ENCODE assay signal across 20 cellular contexts in the genomic region with DNA sequence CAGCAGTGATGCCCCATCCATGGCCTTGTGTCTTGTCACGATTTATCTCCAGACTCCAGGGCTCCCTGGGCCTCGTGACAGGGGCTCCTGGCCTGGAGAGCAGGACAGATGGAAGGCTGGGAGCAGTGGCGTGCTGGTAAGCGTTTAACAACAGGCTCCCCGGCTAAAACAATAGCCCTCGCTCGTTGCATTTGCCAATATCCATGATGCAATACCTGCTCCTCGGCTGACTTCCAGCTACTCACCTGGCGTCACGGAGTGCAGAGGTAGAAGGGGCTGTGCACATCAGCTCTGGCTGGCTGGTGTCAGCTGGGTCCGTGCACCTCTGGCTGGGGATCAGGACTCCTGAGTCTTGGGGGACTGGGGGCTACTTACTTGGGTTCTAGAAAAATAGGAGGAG. TPM values are rescaled to one million over a fixed set of nuclear protein-coding genes. Genes with fewer than 3 reads are reported as not detected.
DNase-seq lines count a peak whose midpoint lies in the region; FAIRE-seq and TF ChIP-seq lines count a peak whose summit lies in the region.
"Had no signal": no experiment of that assay in that cellular context is flagged by ENCODE, and none has a peak within 500 bp of the region (broad histone marks: within the 10 kb centered on the region; RNA-seq: fewer than 3 reads in every experiment).

No MANE protein-coding gene starts in this region.

- H3K4me1 ChIP-seq in small intestine (ENCODE audit: control insufficient read depth in 2 of 2, insufficient read depth in 1 of 2, low read depth in 1 of 2, low read length in 1 of 2), result no peaks in the 10 kb centered on the region
- H3K4me1 ChIP-seq: testis had no signal

- H3K4me3 ChIP-seq in fibroblast of pulmonary artery (replicated peaks; ENCODE audit: low read depth, low read length), result no peak overlapping the region
- no peak overlapping the region for H3K4me3 ChIP-seq in small intestine (ENCODE audit: low read depth in 1 of 2, low read length in 2 of 2)
- H3K4me3 ChIP-seq: cardiac muscle cell, heart left ventricle, lower lobe of right lung, ovary, testis had no signal

- DNase-seq in DMS53 (lab: John Stamatoyannopoulos, UW) (peak; percentile 55), DMS53 treated with DMSO at 0.1 percent for 48 hours (lab: John Stamatoyannopoulos, UW; ENCODE audit: unreplicated experiment) (no peak), NCI-H345 (lab: John Stamatoyannopoulos, UW) (peak; percentile 63), fibroblast of pulmonary artery (ENCODE audit: low read depth) (peak; percentile 18), small intestine (peak; percentile 72), occipital lobe (lab: John Stamatoyannopoulos, UW) (no peak)
- DNase-seq in stimulated activated CD4-positive, alpha-beta T cell treated with anti-CD3 and anti-CD28 coated beads, Interleukin-1b, Interleukin-23, amount 100 ng/mL, for 48 hours, result no peak
- DNase-seq in activated CD4-positive, CD25-positive, alpha-beta regulatory T cell (lab: John Stamatoyannopoulos, UW), result no peak
- DNase-seq: 8988T; activated CD8-positive, alpha-beta T cell treated with anti-CD3 and anti-CD28 coated beads, Interleukin-2, amount 10 ng/mL, durations not matched to agents 7 days and 5 days; heart left ventricle; KBM-7; lower lobe of right lung; NCI-H1436 treated with DMSO at 0.1 percent for 48 hours; ovary; stimulated activated CD4-positive, alpha-beta T cell treated with anti-CD3 and anti-CD28 coated beads, Interleukin-12 subunit alpha, Interleukin-12 subunit beta, amount 100 ng/mL, for 4 hours; T-helper 9 cell; testis had no signal

- WGBS in small intestine, 3 donors, result 15 to 34% (median 15%) methylated on average over 11 of the region's 11 CpGs

- H3K36me3 ChIP-seq in small intestine (ENCODE audit: control insufficient read depth in 2 of 2, insufficient read depth in 2 of 2, low read length in 2 of 2), result no peaks in the 10 kb centered on the region
- H3K36me3 ChIP-seq: cardiac muscle cell, heart left ventricle, lower lobe of right lung, ovary had no signal

- no peak for FAIRE-seq in small intestine (lab: Jason Lieb, UNC)

- no peaks in the 10 kb centered on the region for H3K9me3 ChIP-seq in small intestine (ENCODE audit: control insufficient read depth, low read depth)
- H3K9me3 ChIP-seq: heart left ventricle, lower lobe of right lung, ovary, testis had no signal

- peak overlapping the region in 1 of 2 donors; percentile 38 for H3K27ac ChIP-seq in small intestine (ENCODE audit: low read depth in 1 of 2, low read length in 1 of 2)
- H3K27ac ChIP-seq: cardiac muscle cell, heart left ventricle, lower lobe of right lung, ovary, testis had no signal

- TF ChIP-seq CTCF in fibroblast of pulmonary artery (IDR thresholded peaks at IDR 0.05; ENCODE audit: low read length, missing control alignments), result no peak

- peaks cover 0 to 16% of the 10 kb centered on the region in 2 donors for H3K27me3 ChIP-seq in small intestine (ENCODE audit: control insufficient read depth in 2 of 2, insufficient read depth in 2 of 2, low read length in 2 of 2)
- H3K27me3 ChIP-seq: ovary, testis had no signal

RNA-seq across cellular contexts. Expression of gene BICDL2, which starts 1.5 kb away (rescaled TPM):
- 10 to 100 TPM; 26.8 to 47.8 (median 40.3) TPM for polyA plus RNA-seq in small intestine
- total RNA-seq in occipital lobe, result not detected
- total RNA-seq: cardiac muscle cell; CD8-positive, alpha-beta T cell; heart left ventricle had no signal
- polyA plus RNA-seq: cardiac muscle cell had no signal

RNA-seq across cellular contexts. Expression of gene MMP25, which starts 8.1 kb away (rescaled TPM):
- polyA plus RNA-seq in small intestine, result under 1 TPM; 0.54 to 0.89 (median 0.67) TPM
- 0.62 TPM for total RNA-seq in occipital lobe

RNA-seq across cellular contexts. Expression of gene THOC6, which starts 14.4 kb away (rescaled TPM):
- polyA plus RNA-seq in small intestine, result 10 to 100 TPM; 35.9 to 51.4 (median 44.1) TPM
- 5.8 TPM for total RNA-seq in occipital lobe

RNA-seq across cellular contexts. Expression of gene HCFC1R1, which starts 14.5 kb away (rescaled TPM):
- polyA plus RNA-seq in small intestine, result 100 to 1,000 TPM in 1 of 3 donors, 10 to 100 TPM in 2; 51.5 to 119 (median 62.1) TPM
- total RNA-seq in occipital lobe, result 15.1 TPM

RNA-seq across cellular contexts. Expression of gene TNFRSF12A, which starts 18.1 kb away (rescaled TPM):
- polyA plus RNA-seq in small intestine, result 100 to 1,000 TPM in 2 of 3 donors, 10 to 100 TPM in 1; 43.4 to 259 (median 117) TPM
- total RNA-seq in occipital lobe, result 2.0 TPM

Comparison
In these comparisons a context has a peak if more than half of its experiments do, and no peak if none do; other contexts are left out.
1. DNase-seq: peak in DMS53 (single experiment), NCI-H345 (single experiment), fibroblast of pulmonary artery (single experiment) and small intestine (single experiment); none in DMS53 treated with DMSO at 0.1 percent for 48 hours (single experiment), stimulated activated CD4-positive, alpha-beta T cell treated with anti-CD3 and anti-CD28 coated beads, Interleukin-1b, Interleukin-23, amount 100 ng/mL, for 48 hours (single experiment), activated CD4-positive, CD25-positive, alpha-beta regulatory T cell (0 of 4) and occipital lobe (single experiment).